In genomic region chr14:91417134-91417982, GRCh38 we compare ENCODE assay signal across 8 cellular contexts. TPM values are rescaled to one million over a fixed set of nuclear protein-coding genes. Genes with fewer than 3 reads are reported as not detected.
DNase-seq lines count a peak whose midpoint lies in the region; ATAC-seq and TF ChIP-seq lines count a peak whose summit lies in the region.

Gene CCDC88C, minus strand, starts transcription at chr14:91417820. Its CDS starts 130 bp downstream, at chr14:91417690.

- peak; percentile 51 to 54 for ATAC-seq in CD4-positive, CD25-positive, alpha-beta regulatory T cell (ENCODE audit: low read depth in 2 of 2)
- ATAC-seq in GM19395 (IDR thresholded peaks at IDR 0.05; ENCODE audit: unreplicated experiment) (peak; percentile 42), HG03521 (IDR thresholded peaks at IDR 0.05; ENCODE audit: unreplicated experiment) (peak; percentile 38)

- H2AFZ ChIP-seq in OCI-LY7 (ENCODE audit: low read length), result peak within 1 kb of the TSS; percentile 74; the same call in 1 of the 2 replicates
- peak within 1 kb of the TSS; percentile 46 for H2AFZ ChIP-seq in neural progenitor cell (replicated peaks)

- peaks cover 5% of the 10 kb centered on the region for H3K27me3 Mint-ChIP-seq in CD4-positive, CD25-positive, alpha-beta regulatory T cell
- H3K27me3 Mint-ChIP-seq in activated T-helper 1 cell treated with anti-CD3 and anti-CD28 coated beads, Interleukin-12 subunit alpha, Interleukin-12 subunit beta, Interleukin-2, Interleukin-4 antibody, amounts not matched to agents 30 ng/mL and 10 ng/mL and 1 ng/mL, durations not matched to agents 14 hours and 24 hours and 36 hours (ENCODE audit: insufficient read depth), result peaks cover 3% of the 10 kb centered on the region
- peaks cover 12% of the 10 kb centered on the region for H3K27me3 Mint-ChIP-seq in neural progenitor cell (ENCODE audit: insufficient read depth, low read depth)

- TF ChIP-seq CTCF in OCI-LY7 (conservative IDR thresholded peaks at IDR 0.05; ENCODE audit: low read length) (peak; percentile 43; the same call in 1 of the 2 replicates), foreskin fibroblast (IDR thresholded peaks at IDR 0.05; ENCODE audit: low read depth, low read length) (no peak), neural progenitor cell (IDR thresholded peaks at IDR 0.05) (no peak), thyroid gland (IDR thresholded peaks at IDR 0.05) (no peak)

- peak within 1 kb of the TSS; percentile 99 for H3K4me2 ChIP-seq in OCI-LY7 (ENCODE audit: low read length)
- peak within 1 kb of the TSS; percentile 94 for H3K4me2 ChIP-seq in neural progenitor cell

- peak within 1 kb of the TSS; percentile 98 to 100 (median 100) for H3K4me3 Mint-ChIP-seq in CD4-positive, CD25-positive, alpha-beta regulatory T cell
- peak within 1 kb of the TSS; percentile 93 for H3K4me3 Mint-ChIP-seq in activated T-helper 1 cell treated with anti-CD3 and anti-CD28 coated beads, Interleukin-12 subunit alpha, Interleukin-12 subunit beta, Interleukin-2, Interleukin-4 antibody, amounts not matched to agents 30 ng/mL and 10 ng/mL and 1 ng/mL, durations not matched to agents 14 hours and 24 hours and 36 hours
- peak within 1 kb of the TSS; percentile 98 for H3K4me3 Mint-ChIP-seq in neural progenitor cell

- H3K36me3 Mint-ChIP-seq in CD4-positive, CD25-positive, alpha-beta regulatory T cell, result peaks cover 33% of the 10 kb centered on the region
- peaks cover 31% of the 10 kb centered on the region for H3K36me3 Mint-ChIP-seq in activated T-helper 1 cell treated with anti-CD3 and anti-CD28 coated beads, Interleukin-12 subunit alpha, Interleukin-12 subunit beta, Interleukin-2, Interleukin-4 antibody, amounts not matched to agents 30 ng/mL and 10 ng/mL and 1 ng/mL, durations not matched to agents 14 hours and 24 hours and 36 hours (ENCODE audit: low read depth)
- peaks cover 17% of the 10 kb centered on the region for H3K36me3 Mint-ChIP-seq in neural progenitor cell

- peaks cover 56% of the 10 kb centered on the region for H3K4me1 ChIP-seq in CD4-positive, CD25-positive, alpha-beta regulatory T cell (ENCODE audit: control insufficient read depth, insufficient read depth, low read length, poor library complexity, severe bottlenecking)
- H3K4me1 ChIP-seq in OCI-LY7 (ENCODE audit: insufficient read depth, low read length, poor library complexity, severe bottlenecking) (peaks cover 43% of the 10 kb centered on the region), neural progenitor cell (peaks cover 37% of the 10 kb centered on the region), thyroid gland (peaks cover 7 to 17% of the 10 kb centered on the region in 2 donors)

- no peaks in the 10 kb centered on the region for H3K9me2 ChIP-seq in OCI-LY7 (ENCODE audit: insufficient read depth, low read length)

- peak within 1 kb of the TSS; percentile 96 for H3K27ac ChIP-seq in CD4-positive, CD25-positive, alpha-beta regulatory T cell (ENCODE audit: insufficient read depth, low read length, poor library complexity, severe bottlenecking)
- H3K27ac ChIP-seq in OCI-LY7 (ENCODE audit: low read depth, low read length, poor library complexity, severe bottlenecking) (peak within 1 kb of the TSS; percentile 94), neural progenitor cell (no peak within 1 kb of the TSS), thyroid gland (peak within 1 kb of the TSS in 1 of 3 donors; percentile 23)

- DNase-seq in CD4-positive, CD25-positive, alpha-beta regulatory T cell, result peak; percentile 72 to 83 (median 82)
- peak; percentile 84 for DNase-seq in OCI-LY7 (ENCODE audit: low spot score)
- DNase-seq in activated T-helper 1 cell treated with anti-CD3 and anti-CD28 coated beads, Interleukin-12 subunit alpha, Interleukin-12 subunit beta, Interleukin-2, Interleukin-4 antibody, amounts not matched to agents 30 ng/mL and 10 ng/mL and 1 ng/mL, durations not matched to agents 14 hours and 24 hours and 36 hours (ENCODE audit: low spot score), result peak; percentile 79
- DNase-seq in foreskin fibroblast, result peak in 1 of 2 donors; percentile 33
- DNase-seq in neural progenitor cell (ENCODE audit: low spot score), result peak; percentile 93
- DNase-seq in thyroid gland, result peak; percentile 63 to 66

- H3K9me3 ChIP-seq in CD4-positive, CD25-positive, alpha-beta regulatory T cell (ENCODE audit: control insufficient read depth in 2 of 2, low read length in 2 of 2), result no peaks in the 10 kb centered on the region
- H3K9me3 ChIP-seq in OCI-LY7 (ENCODE audit: low read length) (no peaks in the 10 kb centered on the region), neural progenitor cell (ENCODE audit: low read depth) (no peaks in the 10 kb centered on the region), thyroid gland (no peaks in the 10 kb centered on the region)

- peaks cover 12 to 48% (median 33%) of the 10 kb centered on the region in 4 donors for H3K4me1 Mint-ChIP-seq in CD4-positive, CD25-positive, alpha-beta regulatory T cell
- H3K4me1 Mint-ChIP-seq in activated T-helper 1 cell treated with anti-CD3 and anti-CD28 coated beads, Interleukin-12 subunit alpha, Interleukin-12 subunit beta, Interleukin-2, Interleukin-4 antibody, amounts not matched to agents 30 ng/mL and 10 ng/mL and 1 ng/mL, durations not matched to agents 14 hours and 24 hours and 36 hours (ENCODE audit: low read depth), result peaks cover 53% of the 10 kb centered on the region
- H3K4me1 Mint-ChIP-seq in neural progenitor cell, result peaks cover 50% of the 10 kb centered on the region

- peak within 1 kb of the TSS; percentile 96 to 99 (median 99) for H3K27ac Mint-ChIP-seq in CD4-positive, CD25-positive, alpha-beta regulatory T cell
- H3K27ac Mint-ChIP-seq in activated T-helper 1 cell treated with anti-CD3 and anti-CD28 coated beads, Interleukin-12 subunit alpha, Interleukin-12 subunit beta, Interleukin-2, Interleukin-4 antibody, amounts not matched to agents 30 ng/mL and 10 ng/mL and 1 ng/mL, durations not matched to agents 14 hours and 24 hours and 36 hours, result peak within 1 kb of the TSS; percentile 99
- peak within 1 kb of the TSS; percentile 64 for H3K27ac Mint-ChIP-seq in neural progenitor cell

- H3F3A ChIP-seq in neural progenitor cell (ENCODE audit: low read depth), result peaks cover 37% of the 10 kb centered on the region

- intact Hi-C loops in OCI-LY7 (cut with micrococcal nuclease; ENCODE audit: unreplicated experiment), result loop anchor here (2.0 kb wide), 1 partner anchor 53 kb away; no protein-coding TSS in a partner anchor
- intact Hi-C loops in activated T-helper 1 cell treated with anti-CD3 and anti-CD28 coated beads, Interleukin-12 subunit alpha, Interleukin-12 subunit beta, Interleukin-2, Interleukin-4 antibody, amounts not matched to agents 30 ng/mL and 10 ng/mL and 1 ng/mL, durations not matched to agents 14 hours and 24 hours and 36 hours (cut with micrococcal nuclease), result loop anchor here (2.0 to 10.0 kb wide), 6 partner anchors 47 to 593 kb away; partner anchors contain the start of genes RPS6KA5 and TC2N
- intact Hi-C loops in thyroid gland (cut with DNase I), result loop anchor here (5.0 kb wide), 1 partner anchor 90 kb away; no protein-coding TSS in a partner anchor

- H3K9me3 Mint-ChIP-seq in CD4-positive, CD25-positive, alpha-beta regulatory T cell, result peaks cover 0 to 3% (median 0%) of the 10 kb centered on the region in 7 donors
- no peaks in the 10 kb centered on the region for H3K9me3 Mint-ChIP-seq in activated T-helper 1 cell treated with anti-CD3 and anti-CD28 coated beads, Interleukin-12 subunit alpha, Interleukin-12 subunit beta, Interleukin-2, Interleukin-4 antibody, amounts not matched to agents 30 ng/mL and 10 ng/mL and 1 ng/mL, durations not matched to agents 14 hours and 24 hours and 36 hours
- no peaks in the 10 kb centered on the region for H3K9me3 Mint-ChIP-seq in neural progenitor cell

- H3K36me3 ChIP-seq in CD4-positive, CD25-positive, alpha-beta regulatory T cell (ENCODE audit: control insufficient read depth, insufficient read depth, low read length), result peaks cover 10% of the 10 kb centered on the region
- peaks cover 45% of the 10 kb centered on the region for H3K36me3 ChIP-seq in OCI-LY7 (ENCODE audit: insufficient read depth, low read length)
- no peaks in the 10 kb centered on the region for H3K36me3 ChIP-seq in neural progenitor cell
- no peaks in the 10 kb centered on the region for H3K36me3 ChIP-seq in thyroid gland

- POLR2A ChIA-PET in OCI-LY7 (lab: Charles Lee), result interaction anchor here (0.6 to 12.4 kb wide), 8 partner anchors 7 to 113 kb away, joined by 3 to 196 read pairs (median 5); no protein-coding TSS in a partner anchor

- CTCF ChIA-PET in OCI-LY7 (lab: Charles Lee; ENCODE audit: unreplicated experiment), result interaction anchor here (1.1 to 1.3 kb wide), 3 partner anchors 92 to 240 kb away, joined by 3 to 4 read pairs (median 3); no protein-coding TSS in a partner anchor

- peaks cover 47% of the 10 kb centered on the region for H3K79me2 ChIP-seq in OCI-LY7 (ENCODE audit: insufficient read depth, low read depth, low read length)
- H3K79me2 ChIP-seq in neural progenitor cell (ENCODE audit: low read depth), result peaks cover 48% of the 10 kb centered on the region

- WGBS in thyroid gland, 2 donors, result 9 to 14% methylated on average over 10 of the region's 102 CpGs

- no TSS peak for BruUV-seq in OCI-LY7 (replicated peaks; lab: Mats Ljungman, UMichigan)

- H3K27me3 ChIP-seq in CD4-positive, CD25-positive, alpha-beta regulatory T cell (ENCODE audit: control insufficient read depth, insufficient read depth, low read length), result no peaks in the 10 kb centered on the region
- peaks cover 7% of the 10 kb centered on the region for H3K27me3 ChIP-seq in neural progenitor cell
- H3K27me3 ChIP-seq in thyroid gland, result no peaks in the 10 kb centered on the region

- peak within 1 kb of the TSS; percentile 98 for H3K4me3 ChIP-seq in CD4-positive, CD25-positive, alpha-beta regulatory T cell (ENCODE audit: low read depth, low read length)
- peak within 1 kb of the TSS; percentile 89 for H3K4me3 ChIP-seq in OCI-LY7 (ENCODE audit: low read depth, low read length, poor library complexity, severe bottlenecking)
- H3K4me3 ChIP-seq in foreskin fibroblast (ENCODE audit: low read depth in 1 of 2, low read length in 2 of 2), result peak within 1 kb of the TSS; percentile 25 to 51
- peak within 1 kb of the TSS; percentile 69 for H3K4me3 ChIP-seq in neural progenitor cell
- peak within 1 kb of the TSS in 2 of 3 donors; percentile 9 to 44 for H3K4me3 ChIP-seq in thyroid gland (replicated peaks in 1 of 3)

- no peak for TF ChIP-seq POLR2A in thyroid gland (IDR thresholded peaks at IDR 0.05)

- H4K20me1 ChIP-seq in OCI-LY7 (ENCODE audit: insufficient read depth, low read length) (peaks cover 25% of the 10 kb centered on the region), neural progenitor cell (ENCODE audit: low read depth) (peaks cover 42% of the 10 kb centered on the region)

- H3K9ac ChIP-seq in neural progenitor cell, result peak within 1 kb of the TSS; percentile 5

RNA-seq across cellular contexts. Expression of gene CCDC88C, which starts in this region (rescaled TPM):
- total RNA-seq in CD4-positive, CD25-positive, alpha-beta regulatory T cell, result 466 TPM
- polyA plus RNA-seq in CD4-positive, CD25-positive, alpha-beta regulatory T cell, result 10 to 100 TPM; 25.9 to 35.6 (median 31.0) TPM
- total RNA-seq in OCI-LY7 (2014; rRNA removed; shearing (Covaris generic)), result 89.3 and 137 TPM in 2 replicates
- total RNA-seq in OCI-LY7 (2022) (253 and 262 TPM in 2 replicates), neural progenitor cell (ENCODE audit: low replicate concordance) (17.8 and 34.8 TPM in 2 replicates), thyroid gland (1 to 10 TPM; 3.0 to 6.3 (median 5.8) TPM)
- total RNA-seq in activated T-helper 1 cell treated with anti-CD3 and anti-CD28 coated beads, Interleukin-12 subunit alpha, Interleukin-12 subunit beta, Interleukin-2, Interleukin-4 antibody, amounts not matched to agents 30 ng/mL and 10 ng/mL and 1 ng/mL, durations not matched to agents 14 hours and 24 hours and 36 hours, result 85.9 and 91.7 TPM in 2 replicates

Comparison
In these comparisons a context has a peak if more than half of its experiments do, and no peak if none do; other contexts are left out.
1. H3K4me3 ChIP-seq: peak in every context shown above with its lines; median percentile 98 in CD4-positive, CD25-positive, alpha-beta regulatory T cell; 89 in OCI-LY7; 69 in neural progenitor cell; 38 in foreskin fibroblast; 26 in thyroid gland.